ENCODE assay signal across 8 cellular contexts in genomic region chr2:15142069-15142689, GRCh38.
DNase-seq lines count a peak whose midpoint lies in the region; ATAC-seq and TF ChIP-seq lines count a peak whose summit lies in the region.

No MANE protein-coding gene starts in this region.

- H3K9me3 ChIP-seq in OCI-LY1 (ENCODE audit: low read length), result no peaks in the 10 kb centered on the region

- TF ChIP-seq CTCF in OCI-LY1 (IDR thresholded peaks at IDR 0.05; ENCODE audit: low read length), result no peak

- H3K9ac ChIP-seq in OCI-LY1 (ENCODE audit: low read length), result no peak overlapping the region

- peak overlapping the region; percentile 25 for H3K4me3 ChIP-seq in OCI-LY1 (ENCODE audit: low read depth, low read length, poor library complexity, severe bottlenecking)

- H3K36me3 ChIP-seq in OCI-LY1 (ENCODE audit: insufficient read depth, low read length), result no peaks in the 10 kb centered on the region; the same call in 1 of the 2 replicates

- no peaks in the 10 kb centered on the region for H3K9me2 ChIP-seq in OCI-LY1 (ENCODE audit: low read depth, low read length)

- H3F3A ChIP-seq in OCI-LY1 (ENCODE audit: insufficient read depth, low read length), result no peaks in the 10 kb centered on the region

- H4K20me1 ChIP-seq in OCI-LY1 (ENCODE audit: insufficient read depth, low read length), result no peaks in the 10 kb centered on the region

- peak overlapping the region; percentile 57 for H3K27ac ChIP-seq in OCI-LY1 (ENCODE audit: low read depth, low read length, poor library complexity, severe bottlenecking)

- ATAC-seq in GM18868 (IDR thresholded peaks at IDR 0.05; ENCODE audit: unreplicated experiment) (peak; percentile 99), HG02973 (IDR thresholded peaks at IDR 0.05; ENCODE audit: unreplicated experiment) (peak; percentile 100)

- H3K79me2 ChIP-seq in OCI-LY1 (ENCODE audit: insufficient read depth, low read length), result no peaks in the 10 kb centered on the region

- H3K4me2 ChIP-seq in OCI-LY1 (ENCODE audit: low read length), result peak overlapping the region; percentile 49; the same call in 1 of the 2 replicates

- DNase-seq in activated T-helper 1 cell treated with Interleukin-2 at 50 U/mL for 16 hours (ENCODE audit: low read depth) (peak; percentile 35), nucleus accumbens (lab: John Stamatoyannopoulos, UW) (peak in 32 of 56 donors; percentile 6 to 72 (median 32)), mesenteric fat pad (ENCODE audit: low spot score) (no peak), pons (ENCODE audit: low spot score) (no peak), NCI-H2196 treated with DMSO at 0.1 percent for 48 hours (lab: John Stamatoyannopoulos, UW; ENCODE audit: unreplicated experiment) (no peak)

- H2AFZ ChIP-seq in OCI-LY1 (ENCODE audit: low read length), result peak overlapping the region; percentile 70; the same call in 1 of the 2 replicates

- peaks cover 17% of the 10 kb centered on the region for H3K4me1 ChIP-seq in OCI-LY1 (ENCODE audit: insufficient read depth, low read length, severe bottlenecking)

- H3K27me3 ChIP-seq in OCI-LY1 (ENCODE audit: insufficient read depth, low read length), result no peaks in the 10 kb centered on the region

Comparison
In these comparisons a context has a peak if more than half of its experiments do, and no peak if none do; other contexts are left out.
1. DNase-seq: peak in activated T-helper 1 cell treated with Interleukin-2 at 50 U/mL for 16 hours (single experiment) and nucleus accumbens (32 of 56); none in mesenteric fat pad (single experiment), pons (single experiment) and NCI-H2196 treated with DMSO at 0.1 percent for 48 hours (single experiment).